ENCODE assay signal across 18 cellular contexts in genomic region chr3:110623571-110623970, GRCh38.
DNase-seq lines count a peak whose midpoint lies in the region; ATAC-seq and TF ChIP-seq lines count a peak whose summit lies in the region.
"Had no signal": no experiment of that assay in that cellular context is flagged by ENCODE, and none has a peak within 500 bp of the region (broad histone marks: within the 10 kb centered on the region; RNA-seq: fewer than 3 reads in every experiment).

No MANE protein-coding gene starts in this region.

- intact Hi-C loops in Caco-2 (cut with micrococcal nuclease; ENCODE audit: unreplicated experiment) (no loop called here), mammary epithelial cell (cut with micrococcal nuclease) (no loop called here), left colon (cut with DNase I, micrococcal nuclease) (no loop called here), gastrocnemius medialis (cut with DNase I; ENCODE audit: low total_unique reads) (no loop called here)

- no peak overlapping the region for H2AFZ ChIP-seq in mammary epithelial cell (ENCODE audit: low read depth, low read length)

- peaks cover 14% of the 10 kb centered on the region for H3K36me3 Mint-ChIP-seq in Caco-2 (ENCODE audit: insufficient read depth, unreplicated experiment)

- CTCF ChIA-PET in Caco-2 (lab: Charles Lee) (no interaction called here), mammary epithelial cell (lab: Charles Lee; ENCODE audit: low non-redundant PET) (no interaction called here)

- peak; percentile 75 for ATAC-seq in GM18907 (IDR thresholded peaks at IDR 0.05; ENCODE audit: unreplicated experiment)
- peak; percentile 56 for ATAC-seq in HG03280 (IDR thresholded peaks at IDR 0.05; ENCODE audit: unreplicated experiment)
- ATAC-seq in left colon = no peak
- ATAC-seq in gastrocnemius medialis = no peak
- ATAC-seq: activated naive CD4-positive, alpha-beta T cell treated with anti-CD3 and anti-CD28 coated beads, Interleukin-2, amount 50 U/mL, for 72 hours had no signal

- no peaks in the 10 kb centered on the region for H4K20me1 ChIP-seq in mammary epithelial cell (ENCODE audit: insufficient read depth, low read length)

- no TSS peak for BruUV-seq in Caco-2 (replicated peaks; lab: Mats Ljungman, UMichigan)
- BruUV-seq in mammary epithelial cell (replicated peaks; lab: Mats Ljungman, UMichigan) = no TSS peak

- H3K27me3 ChIP-seq in Caco-2 (replicated peaks; ENCODE audit: control insufficient read depth, insufficient read depth, low read length) (no peaks in the 10 kb centered on the region), mammary epithelial cell (ENCODE audit: insufficient read depth, low read length) (no peaks in the 10 kb centered on the region), gastrocnemius medialis (no peaks in the 10 kb centered on the region)

- TF ChIP-seq POLR2A in gastrocnemius medialis (IDR thresholded peaks at IDR 0.05) = no peak

- POLR2A ChIA-PET in Caco-2 (lab: Charles Lee) = no interaction called here

- peaks cover 34% of the 10 kb centered on the region for H3K9me3 Mint-ChIP-seq in Caco-2 (ENCODE audit: unreplicated experiment)

- H3K36me3 ChIP-seq in Caco-2 (ENCODE audit: control insufficient read depth, insufficient read depth, low read length) (no peaks in the 10 kb centered on the region), mammary epithelial cell (ENCODE audit: insufficient read depth, low read length) (no peaks in the 10 kb centered on the region), gastrocnemius medialis (no peaks in the 10 kb centered on the region)

- 0% methylated on average over 1 of the region's 1 CpG for WGBS in mammary epithelial cell (ENCODE audit: low coverage, missing lambda C conversion rate)

- H3K4me2 ChIP-seq in mammary epithelial cell (ENCODE audit: insufficient read depth, low read depth, low read length) = no peak overlapping the region

- no peak overlapping the region for H3K27ac Mint-ChIP-seq in Caco-2 (ENCODE audit: unreplicated experiment)
- H3K27ac Mint-ChIP-seq: activated naive CD4-positive, alpha-beta T cell treated with anti-CD3 and anti-CD28 coated beads, Interleukin-2, amount 50 U/mL, for 72 hours had no signal

- DNase-seq in Caco-2 = no peak
- DNase-seq in mammary epithelial cell = peak; percentile 31
- no peak for DNase-seq in stimulated activated CD4-positive, alpha-beta T cell treated with anti-CD3 and anti-CD28 coated beads, Interleukin-15, amount 100 ng/mL, for 24 hours
- DNase-seq in dermis blood vessel endothelial cell = no peak
- DNase-seq in left colon = no peak
- DNase-seq in gastrocnemius medialis = no peak
- DNase-seq: activated CD4-positive, CD25-positive, alpha-beta regulatory T cell treated with anti-CD3 and anti-CD28 coated beads, Interleukin-2, amount 50 U/mL, for 72 hours; caudate nucleus; COR-L47; KBM-7; kidney glomerular epithelial cell; NCI-H1694; NCI-H69; posterior cingulate gyrus; RPMI8226 had no signal

- no peak overlapping the region for H3K27ac ChIP-seq in mammary epithelial cell (ENCODE audit: insufficient read depth, low read depth, low read length)
- H3K27ac ChIP-seq in gastrocnemius medialis = no peak overlapping the region

- no peaks in the 10 kb centered on the region for H3K27me3 Mint-ChIP-seq in Caco-2 (ENCODE audit: insufficient read depth, unreplicated experiment)

- in situ Hi-C loops in mammary epithelial cell (cut with MboI; ENCODE audit: low sequenced_read_pairs in 2 of 2) (no loop called here), gastrocnemius medialis (cut with MboI; ENCODE audit: low sequenced_read_pairs in 4 of 4) (no loop called here)

- H3K4me3 Mint-ChIP-seq in Caco-2 (ENCODE audit: unreplicated experiment) = peak overlapping the region; percentile 40

- no peaks in the 10 kb centered on the region for H3K79me2 ChIP-seq in mammary epithelial cell (ENCODE audit: insufficient read depth, low read length)

- peaks cover 75% of the 10 kb centered on the region for H3K4me1 ChIP-seq in Caco-2
- no peaks in the 10 kb centered on the region for H3K4me1 ChIP-seq in mammary epithelial cell (ENCODE audit: insufficient read depth, low read length)
- H3K4me1 ChIP-seq in gastrocnemius medialis = no peaks in the 10 kb centered on the region

- no peak overlapping the region for H3K9ac ChIP-seq in mammary epithelial cell (ENCODE audit: insufficient read depth, low read length)

- dilution Hi-C loops in mammary epithelial cell (cut with HindIII; ENCODE audit: low sequenced_read_pairs) = no loop called here

- no peak overlapping the region for H3K4me3 ChIP-seq in Caco-2 (ENCODE audit: low read depth, low read length)
- H3K4me3 ChIP-seq in mammary epithelial cell (replicated peaks in 1 of 3; ENCODE audit: insufficient read depth in 1 of 3, low read depth in 2 of 3, low read length in 3 of 3) = no peak overlapping the region
- no peak overlapping the region for H3K4me3 ChIP-seq in gastrocnemius medialis

- H3K4me1 Mint-ChIP-seq in Caco-2 (ENCODE audit: low read depth, unreplicated experiment) = peaks cover 53% of the 10 kb centered on the region

- TF ChIP-seq CTCF in Caco-2 (IDR thresholded peaks at IDR 0.05; ENCODE audit: insufficient read depth in 1 of 2, low read depth in 1 of 2, low read length in 1 of 2, severe bottlenecking in 1 of 2, unreplicated experiment in 1 of 2) (no peak), mammary epithelial cell (conservative IDR thresholded peaks at IDR 0.05 in 1 of 2, IDR thresholded peaks at IDR 0.05 in 1 of 2; ENCODE audit: extremely low read depth in 1 of 2, insufficient read depth in 1 of 2, low read depth in 1 of 2, low read length in 2 of 2) (no peak), gastrocnemius medialis (IDR thresholded peaks at IDR 0.05 in 4 of 5, conservative IDR thresholded peaks at IDR 0.05 in 1 of 5) (no peak)

- H3K9me3 ChIP-seq in Caco-2 = no peaks in the 10 kb centered on the region
- H3K9me3 ChIP-seq in mammary epithelial cell (replicated peaks; ENCODE audit: insufficient read depth, low read length) = no peaks in the 10 kb centered on the region
- H3K9me3 ChIP-seq in gastrocnemius medialis = no peaks in the 10 kb centered on the region

Comparison
In these comparisons a context has a peak if more than half of its experiments do, and no peak if none do; other contexts are left out.
1. ATAC-seq: peak in GM18907 (single experiment) and HG03280 (single experiment); none in left colon (single experiment) and gastrocnemius medialis (0 of 2).